In the genomic region with DNA sequence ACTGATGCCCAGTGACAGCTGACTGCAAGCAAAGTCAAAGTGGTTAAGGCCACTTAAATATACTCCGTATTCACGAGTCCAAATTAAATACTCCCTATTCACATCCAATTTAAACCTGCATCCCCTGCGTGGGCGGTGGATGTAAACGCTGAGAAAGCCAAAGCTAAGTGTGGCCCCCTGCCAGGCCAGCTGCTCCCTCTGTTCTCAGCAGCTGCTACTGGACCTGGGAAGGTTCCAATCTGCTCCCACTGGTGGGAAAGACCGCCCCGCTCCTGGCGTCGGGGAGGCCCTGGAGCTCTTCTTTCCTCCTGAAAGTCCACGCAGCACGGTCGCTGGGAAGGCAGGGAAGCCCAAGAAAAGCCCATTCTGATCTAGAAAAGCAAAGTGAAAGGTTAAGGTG, we compare ENCODE assay signal across 13 cellular contexts.
A peak's percentile ranks its signal among the peaks of the same experiment; 100 is the strongest.
DNase-seq lines count a peak whose midpoint lies in the region; ATAC-seq and TF ChIP-seq lines count a peak whose summit lies in the region.
"Had no signal": no experiment of that assay in that cellular context is flagged by ENCODE, and none has a peak within 500 bp of the region (broad histone marks: within the 10 kb centered on the region; RNA-seq: fewer than 3 reads in every experiment).

No MANE protein-coding gene starts in this region.

- WGBS in ovary, 3 donors = 3 to 14% (median 3%) methylated on average over 12 of the region's 12 CpGs

- no peaks in the 10 kb centered on the region for H3K36me3 ChIP-seq in HEK293 (ENCODE audit: control insufficient read depth in 2 of 2, insufficient read depth in 1 of 2, low read length in 2 of 2)
- no peaks in the 10 kb centered on the region for H3K36me3 ChIP-seq in ovary

- no peaks in the 10 kb centered on the region for H3K9me3 ChIP-seq in HEK293 (ENCODE audit: control insufficient read depth, insufficient read depth, low read depth, low read length)
- H3K9me3 ChIP-seq in ovary = no peaks in the 10 kb centered on the region

- TF ChIP-seq EP300 in ovary (IDR thresholded peaks at IDR 0.05) = no peak

- ATAC-seq in HG03097 (IDR thresholded peaks at IDR 0.05; ENCODE audit: low FRiP score, unreplicated experiment) (no peak), HG02840 (IDR thresholded peaks at IDR 0.05; ENCODE audit: low FRiP score, unreplicated experiment) (no peak)

- intact Hi-C loops in dorsolateral prefrontal cortex (cut with DNase I) = no loop called here
- intact Hi-C loops in ovary (cut with DNase I) = no loop called here

- H3K27ac ChIP-seq in HEK293 (ENCODE audit: extremely low read depth, low read depth, low read length) (no peak overlapping the region), dorsolateral prefrontal cortex (no peak overlapping the region), ovary (no peak overlapping the region)

- CTCF ChIA-PET in HEK293 (lab: Yijun Ruan, JAX) = interaction anchor here (1.3 kb wide), 1 partner anchor 20 kb away, joined by 4 read pairs; no protein-coding TSS in a partner anchor

- peaks cover 0 to 1% (median 0%) of the 10 kb centered on the region in 45 donors for H3K27me3 ChIP-seq in dorsolateral prefrontal cortex
- no peaks in the 10 kb centered on the region for H3K27me3 ChIP-seq in ovary

- H3K4me3 ChIP-seq in HEK293 (ENCODE audit: low read depth, low read length) (no peak overlapping the region), dorsolateral prefrontal cortex (no peak overlapping the region), ovary (no peak overlapping the region)

- no peak for TF ChIP-seq POLR2A in ovary (IDR thresholded peaks at IDR 0.05)

- peaks cover 17% of the 10 kb centered on the region for H3K4me1 ChIP-seq in HEK293 (ENCODE audit: control insufficient read depth, insufficient read depth, low read length)
- peaks cover 13% of the 10 kb centered on the region for H3K4me1 ChIP-seq in ovary (ENCODE audit: insufficient read depth)

- peak; percentile 85 for DNase-seq in NCI-H2171 treated with DMSO at 0.1 percent for 48 hours (lab: John Stamatoyannopoulos, UW)
- peak in 8 of 10 donors; percentile 32 to 69 (median 50) for DNase-seq in dorsolateral prefrontal cortex
- DNase-seq in ovary = peak; percentile 76 to 90 (median 82)
- no peak for DNase-seq in NK-92 treated with Interleukin-12 subunit alpha and Interleukin-12 subunit beta, amount 100 ng/mL, for 24 hours (lab: John Stamatoyannopoulos, UW)
- DNase-seq in SK-N-DZ (ENCODE audit: low spot score) = no peak
- DNase-seq: activated T-cell treated with anti-CD3 and anti-CD28 coated beads, Interleukin-2, amount 50 U/mL, for 48 hours; DND-41; foreskin melanocyte; small intestine; T-helper 9 cell had no signal

- POLR2A ChIA-PET in HEK293 (lab: Yijun Ruan, JAX) = interaction anchor here (0.7 kb wide), 1 partner anchor 17 kb away, joined by 5 read pairs; no protein-coding TSS in a partner anchor

- TF ChIP-seq CTCF in HEK293 (tag by site-specific recombination; IDR thresholded peaks at IDR 0.05) (no peak), dorsolateral prefrontal cortex (IDR thresholded peaks at IDR 0.05 in 54 of 56, conservative IDR thresholded peaks at IDR 0.05 in 2 of 56; ENCODE audit: low read depth in 1 of 56, partially characterized antibody in 56 of 56) (no peak), ovary (IDR thresholded peaks at IDR 0.05) (no peak)

TF ChIP-seq in HEK293, 187 proteins besides CTCF, POLR2A, EP300 and RAD21:
- TF ChIP-seq, protein P1, sequence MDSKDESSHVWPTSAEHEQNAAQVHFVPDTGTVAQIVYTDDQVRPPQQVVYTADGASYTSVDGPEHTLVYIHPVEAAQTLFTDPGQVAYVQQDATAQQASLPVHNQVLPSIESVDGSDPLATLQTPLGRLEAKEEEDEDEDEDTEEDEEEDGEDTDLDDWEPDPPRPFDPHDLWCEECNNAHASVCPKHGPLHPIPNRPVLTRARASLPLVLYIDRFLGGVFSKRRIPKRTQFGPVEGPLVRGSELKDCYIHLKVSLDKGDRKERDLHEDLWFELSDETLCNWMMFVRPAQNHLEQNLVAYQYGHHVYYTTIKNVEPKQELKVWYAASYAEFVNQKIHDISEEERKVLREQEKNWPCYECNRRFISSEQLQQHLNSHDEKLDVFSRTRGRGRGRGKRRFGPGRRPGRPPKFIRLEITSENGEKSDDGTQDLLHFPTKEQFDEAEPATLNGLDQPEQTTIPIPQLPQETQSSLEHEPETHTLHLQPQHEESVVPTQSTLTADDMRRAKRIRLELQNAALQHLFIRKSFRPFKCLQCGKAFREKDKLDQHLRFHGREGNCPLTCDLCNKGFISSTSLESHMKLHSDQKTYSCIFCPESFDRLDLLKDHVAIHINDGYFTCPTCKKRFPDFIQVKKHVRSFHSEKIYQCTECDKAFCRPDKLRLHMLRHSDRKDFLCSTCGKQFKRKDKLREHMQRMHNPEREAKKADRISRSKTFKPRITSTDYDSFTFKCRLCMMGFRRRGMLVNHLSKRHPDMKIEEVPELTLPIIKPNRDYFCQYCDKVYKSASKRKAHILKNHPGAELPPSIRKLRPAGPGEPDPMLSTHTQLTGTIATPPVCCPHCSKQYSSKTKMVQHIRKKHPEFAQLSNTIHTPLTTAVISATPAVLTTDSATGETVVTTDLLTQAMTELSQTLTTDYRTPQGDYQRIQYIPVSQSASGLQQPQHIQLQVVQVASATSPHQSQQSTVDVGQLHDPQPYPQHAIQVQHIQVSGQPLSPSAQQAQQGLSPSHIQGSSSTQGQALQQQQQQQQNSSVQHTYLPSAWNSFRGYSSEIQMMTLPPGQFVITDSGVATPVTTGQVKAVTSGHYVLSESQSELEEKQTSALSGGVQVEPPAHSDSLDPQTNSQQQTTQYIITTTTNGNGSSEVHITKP (tag by site-specific recombination; IDR thresholded peaks at IDR 0.05) = peak; percentile 70
- peak; percentile 88 for TF ChIP-seq GLIS1 (tag by site-specific recombination; IDR thresholded peaks at IDR 0.05)
- TF ChIP-seq ZNF394 (tag by site-specific recombination; IDR thresholded peaks at IDR 0.05; ENCODE audit: borderline replicate concordance) = peak; percentile 71; the same call in 1 of the 2 replicates
- peak; percentile 30; the same call in 1 of the 2 replicates for TF ChIP-seq WT1 (tag by site-specific recombination; IDR thresholded peaks at IDR 0.05)
- TF ChIP-seq ZIC2 (tag by site-specific recombination; IDR thresholded peaks at IDR 0.05) = peak; percentile 45; the same call in 1 of the 2 replicates
- TF ChIP-seq, protein P2, sequence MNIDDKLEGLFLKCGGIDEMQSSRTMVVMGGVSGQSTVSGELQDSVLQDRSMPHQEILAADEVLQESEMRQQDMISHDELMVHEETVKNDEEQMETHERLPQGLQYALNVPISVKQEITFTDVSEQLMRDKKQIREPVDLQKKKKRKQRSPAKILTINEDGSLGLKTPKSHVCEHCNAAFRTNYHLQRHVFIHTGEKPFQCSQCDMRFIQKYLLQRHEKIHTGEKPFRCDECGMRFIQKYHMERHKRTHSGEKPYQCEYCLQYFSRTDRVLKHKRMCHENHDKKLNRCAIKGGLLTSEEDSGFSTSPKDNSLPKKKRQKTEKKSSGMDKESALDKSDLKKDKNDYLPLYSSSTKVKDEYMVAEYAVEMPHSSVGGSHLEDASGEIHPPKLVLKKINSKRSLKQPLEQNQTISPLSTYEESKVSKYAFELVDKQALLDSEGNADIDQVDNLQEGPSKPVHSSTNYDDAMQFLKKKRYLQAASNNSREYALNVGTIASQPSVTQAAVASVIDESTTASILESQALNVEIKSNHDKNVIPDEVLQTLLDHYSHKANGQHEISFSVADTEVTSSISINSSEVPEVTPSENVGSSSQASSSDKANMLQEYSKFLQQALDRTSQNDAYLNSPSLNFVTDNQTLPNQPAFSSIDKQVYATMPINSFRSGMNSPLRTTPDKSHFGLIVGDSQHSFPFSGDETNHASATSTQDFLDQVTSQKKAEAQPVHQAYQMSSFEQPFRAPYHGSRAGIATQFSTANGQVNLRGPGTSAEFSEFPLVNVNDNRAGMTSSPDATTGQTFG (tag by site-specific recombination; IDR thresholded peaks at IDR 0.05; ENCODE audit: borderline replicate concordance) = no peak
- TF ChIP-seq ZFHX2 (tag by site-specific recombination; conservative IDR thresholded peaks at IDR 0.05) = peak; percentile 38
- TF ChIP-seq, protein P3, sequence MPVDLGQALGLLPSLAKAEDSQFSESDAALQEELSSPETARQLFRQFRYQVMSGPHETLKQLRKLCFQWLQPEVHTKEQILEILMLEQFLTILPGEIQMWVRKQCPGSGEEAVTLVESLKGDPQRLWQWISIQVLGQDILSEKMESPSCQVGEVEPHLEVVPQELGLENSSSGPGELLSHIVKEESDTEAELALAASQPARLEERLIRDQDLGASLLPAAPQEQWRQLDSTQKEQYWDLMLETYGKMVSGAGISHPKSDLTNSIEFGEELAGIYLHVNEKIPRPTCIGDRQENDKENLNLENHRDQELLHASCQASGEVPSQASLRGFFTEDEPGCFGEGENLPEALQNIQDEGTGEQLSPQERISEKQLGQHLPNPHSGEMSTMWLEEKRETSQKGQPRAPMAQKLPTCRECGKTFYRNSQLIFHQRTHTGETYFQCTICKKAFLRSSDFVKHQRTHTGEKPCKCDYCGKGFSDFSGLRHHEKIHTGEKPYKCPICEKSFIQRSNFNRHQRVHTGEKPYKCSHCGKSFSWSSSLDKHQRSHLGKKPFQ (tag by site-specific recombination; IDR thresholded peaks at IDR 0.05) = no peak
- TF ChIP-seq ZNF548 (tag by site-specific recombination; IDR thresholded peaks at IDR 0.05) = no peak
- peak; percentile 52 for TF ChIP-seq ZNF341 (tag by site-specific recombination; IDR thresholded peaks at IDR 0.05; ENCODE audit: low read depth)
- TF ChIP-seq OSR2 (tag by site-specific recombination; IDR thresholded peaks at IDR 0.05) = peak; percentile 88
- TF ChIP-seq FEZF1 (tag by site-specific recombination; IDR thresholded peaks at IDR 0.05) = peak; percentile 38; the same call in 1 of the 2 replicates
- TF ChIP-seq SP7 (tag by site-specific recombination; IDR thresholded peaks at IDR 0.05) = 0 out of 2 replicates have a peak, but pooled peaks have one; percentile 32
- TF ChIP-seq EGR2 (tag by site-specific recombination; IDR thresholded peaks at IDR 0.05; ENCODE audit: low read depth) = 0 out of 2 replicates have a peak, but pooled peaks have one; percentile 11

Comparison
In these comparisons a context has a peak if more than half of its experiments do, and no peak if none do; other contexts are left out.
1. DNase-seq: peak in NCI-H2171 treated with DMSO at 0.1 percent for 48 hours (single experiment), dorsolateral prefrontal cortex (8 of 10) and ovary (5 of 5); none in NK-92 treated with Interleukin-12 subunit alpha and Interleukin-12 subunit beta, amount 100 ng/mL, for 24 hours (single experiment) and SK-N-DZ (single experiment).